23 cellular contexts compared by ENCODE assay signal in the genomic region with DNA sequence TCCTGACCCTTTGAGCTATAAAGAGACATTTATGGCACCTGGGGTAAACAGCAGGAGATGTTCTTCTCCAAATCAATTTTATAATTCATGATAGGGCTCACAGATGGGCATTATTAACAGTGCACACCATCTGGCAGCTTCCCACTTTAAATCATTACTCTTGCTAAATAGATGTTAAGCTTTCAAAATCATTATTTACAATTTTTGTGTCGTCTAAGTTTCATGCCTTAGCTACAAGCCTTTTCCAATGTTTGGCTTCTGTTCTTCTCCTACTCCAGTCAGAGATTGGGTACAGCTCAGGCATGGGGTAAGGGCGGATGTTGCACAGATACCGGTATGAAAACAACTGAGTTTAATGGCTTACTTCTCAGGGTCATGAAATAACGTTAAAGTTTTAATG.
"Had no signal": no experiment of that assay in that cellular context is flagged by ENCODE, and none has a peak within 500 bp of the region (broad histone marks: within the 10 kb centered on the region; RNA-seq: fewer than 3 reads in every experiment).

No MANE protein-coding gene starts in this region.

- H3K36me3 ChIP-seq: breast epithelium had no signal

- H3K4me3 ChIP-seq: breast epithelium, K562, PC-9 had no signal

- H3K27ac ChIP-seq: breast epithelium, PC-9 had no signal

- ATAC-seq: activated CD8-positive, alpha-beta memory T cell treated with anti-CD3 and anti-CD28 coated beads, Interleukin-2, amount 10 ng/mL, durations not matched to agents 7 days and 5 days; activated CD8-positive, alpha-beta T cell treated with anti-CD3 and anti-CD28 coated beads, Interleukin-2, amount 10 ng/mL, durations not matched to agents 7 days and 5 days; K562; T-helper 17 cell; WTC11 had no signal

- H3K27me3 ChIP-seq: breast epithelium had no signal

- H3K9me3 ChIP-seq: breast epithelium had no signal

- DNase-seq: activated CD4-positive, alpha-beta T cell treated with anti-CD3 and anti-CD28 coated beads for 48 hours; activated CD4-positive, alpha-beta T cell treated with anti-CD3 and anti-CD28 coated beads, Interleukin-2, amount 50 U/mL, for 4 hours; activated CD4-positive, CD25-positive, alpha-beta regulatory T cell treated with anti-CD3 and anti-CD28 coated beads, Interleukin-2, amount 50 U/mL, for 72 hours; activated CD8-positive, alpha-beta memory T cell treated with anti-CD3 and anti-CD28 coated beads, Interleukin-2, amount 10 ng/mL, durations not matched to agents 7 days and 5 days; activated CD8-positive, alpha-beta T cell treated with anti-CD3 and anti-CD28 coated beads, Interleukin-2, amount 10 ng/mL, durations not matched to agents 7 days and 5 days; activated effector memory CD4-positive, alpha-beta T cell treated with Interleukin-2 at 50 U/mL for 16 hours; activated naive CD4-positive, alpha-beta T cell; activated T-cell treated with anti-CD3 and anti-CD28 coated beads, Interleukin-2, amount 50 U/mL, for 24 hours; aorta; caudate nucleus; Kasumi-1; NCI-H1105 treated with DMSO at 0.1 percent for 48 hours; NCI-H1436 treated with DMSO at 0.1 percent for 48 hours; NCI-H1930; NCI-H345; NCI-H526 treated with DMSO at 0.1 percent for 48 hours; PC-9; SHP77 treated with DMSO at 0.1 percent for 48 hours; T-helper 17 cell; T-helper 9 cell had no signal

- H3K4me1 ChIP-seq: breast epithelium had no signal
